ENCODE assay signal across 9 cellular contexts in genomic region chr20:19992996-19993908, GRCh38. TPM values are rescaled to one million over a fixed set of nuclear protein-coding genes. Genes with fewer than 3 reads are reported as not detected.
A peak's percentile ranks its signal among the peaks of the same experiment; 100 is the strongest.
DNase-seq lines count a peak whose midpoint lies in the region; ATAC-seq and TF ChIP-seq lines count a peak whose summit lies in the region.
"Had no signal": no experiment of that assay in that cellular context is flagged by ENCODE, and none has a peak within 500 bp of the region (broad histone marks: within the 10 kb centered on the region; RNA-seq: fewer than 3 reads in every experiment).

No MANE protein-coding gene starts in this region.

- H3K36me3 ChIP-seq in heart left ventricle (peaks cover 0 to 80% (median 62%) of the 10 kb centered on the region in 9 donors), sigmoid colon (peaks cover 1 to 30% (median 10%) of the 10 kb centered on the region in 4 donors)
- H3K36me3 ChIP-seq: neutrophil had no signal

- WGBS in heart left ventricle, 4 donors, result 26 to 36% (median 29%) methylated on average over 14 of the region's 14 CpGs
- WGBS in sigmoid colon, 2 donors, result 74 to 83% methylated on average over 14 of the region's 14 CpGs

- intact Hi-C loops in heart left ventricle (cut with DNase I), result loop anchor here in 7 of 10 donors (2.0 to 10.0 kb wide), 9 partner anchors 16 to 301 kb away; no protein-coding TSS in a partner anchor
- intact Hi-C loops in sigmoid colon (cut with DNase I), result loop anchor here (5.0 kb wide), 1 partner anchor 106 kb away; no protein-coding TSS in a partner anchor
- intact Hi-C loops in natural killer cell (cut with micrococcal nuclease), result no loop called here

- TF ChIP-seq POLR2A in heart left ventricle (IDR thresholded peaks at IDR 0.05) (no peak), sigmoid colon (IDR thresholded peaks at IDR 0.05) (no peak)

- no peaks in the 10 kb centered on the region for H3K4me1 Mint-ChIP-seq in natural killer cell

- TF ChIP-seq EP300 in sigmoid colon (IDR thresholded peaks at IDR 0.05), result no peak

- H3K9me3 ChIP-seq in heart left ventricle (no peaks in the 10 kb centered on the region), sigmoid colon (no peaks in the 10 kb centered on the region)
- H3K9me3 ChIP-seq: neutrophil had no signal

- peaks cover 8 to 14% of the 10 kb centered on the region in 2 donors for H3K27me3 Mint-ChIP-seq in natural killer cell (ENCODE audit: low read depth in 2 of 2)

- TF ChIP-seq CTCF in WI38 (IDR thresholded peaks at IDR 0.05; ENCODE audit: low read depth, low read length) (no peak), heart left ventricle (IDR thresholded peaks at IDR 0.05) (no peak), sigmoid colon (IDR thresholded peaks at IDR 0.05) (no peak), natural killer cell (IDR thresholded peaks at IDR 0.05) (no peak)

- H3K27me3 ChIP-seq in heart left ventricle (no peaks in the 10 kb centered on the region), sigmoid colon (no peaks in the 10 kb centered on the region)
- H3K27me3 ChIP-seq: neutrophil had no signal

- H3K27ac ChIP-seq in heart left ventricle, result peak overlapping the region; percentile 20 to 84 (median 72)
- peak overlapping the region; percentile 76 to 87 (median 84) for H3K27ac ChIP-seq in sigmoid colon
- H3K27ac ChIP-seq: neutrophil had no signal

- peak; percentile 73 for DNase-seq in GM03348 (ENCODE audit: low spot score)
- DNase-seq in heart left ventricle, result peak in 1 of 5 donors; percentile 59
- no peak for DNase-seq in sigmoid colon
- no peak for DNase-seq in cerebellum (ENCODE audit: low spot score)
- DNase-seq in NCI-H2171 treated with DMSO at 0.1 percent for 48 hours (lab: John Stamatoyannopoulos, UW), result no peak
- no peak for DNase-seq in natural killer cell

- peaks cover 27 to 96% (median 84%) of the 10 kb centered on the region in 12 donors for H3K4me1 ChIP-seq in heart left ventricle
- peaks cover 0 to 65% (median 47%) of the 10 kb centered on the region in 4 donors for H3K4me1 ChIP-seq in sigmoid colon

- H3K36me3 Mint-ChIP-seq in natural killer cell, result no peaks in the 10 kb centered on the region

- peak; percentile 26 to 74 (median 66) for ATAC-seq in heart left ventricle
- no peak for ATAC-seq in HG02852 (IDR thresholded peaks at IDR 0.05; ENCODE audit: unreplicated experiment)
- ATAC-seq in natural killer cell, result no peak

- no peak overlapping the region for H3K4me3 Mint-ChIP-seq in natural killer cell

- H3K4me3 ChIP-seq in WI38 (ENCODE audit: low read depth, low read length) (peak overlapping the region; percentile 39), heart left ventricle (peak overlapping the region in 1 of 12 donors; percentile 8), sigmoid colon (peak overlapping the region in 2 of 4 donors; percentile 2 to 19)

- H3K9me3 Mint-ChIP-seq in natural killer cell, result no peaks in the 10 kb centered on the region

- no peak overlapping the region for H3K27ac Mint-ChIP-seq in natural killer cell

RNA-seq across cellular contexts. Expression of gene NAA20, which starts 23.9 kb away (rescaled TPM):
- total RNA-seq in heart left ventricle, result 10 to 100 TPM; 36.0 to 79.8 (median 59.1) TPM
- polyA plus RNA-seq in heart left ventricle, result 100 to 1,000 TPM; 108 to 130 TPM
- 10 to 100 TPM; 26.3 to 44.9 (median 36.2) TPM for total RNA-seq in sigmoid colon
- 10 to 100 TPM; 58.9 to 74.2 (median 60.5) TPM for polyA plus RNA-seq in sigmoid colon
- total RNA-seq in cerebellum, result 30.8 TPM
- total RNA-seq in natural killer cell, result 10 to 100 TPM; 20.8 to 25.1 (median 23.8) TPM

RNA-seq across cellular contexts. Expression of gene CRNKL1, which starts 59.0 kb away (rescaled TPM):
- total RNA-seq in heart left ventricle, result 10 to 100 TPM; 13.4 to 21.5 (median 17.5) TPM
- polyA plus RNA-seq in heart left ventricle, result 10 to 100 TPM; 11.4 to 12.7 TPM
- total RNA-seq in sigmoid colon, result 10 to 100 TPM; 19.9 to 29.1 (median 25.7) TPM
- 10 to 100 TPM in 2 of 3 donors, 1 to 10 TPM in 1; 9.0 to 15.6 (median 13.4) TPM for polyA plus RNA-seq in sigmoid colon
- total RNA-seq in cerebellum, result 37.6 TPM
- total RNA-seq in natural killer cell, result 10 to 100 TPM; 30.8 to 34.5 (median 31.6) TPM

RNA-seq across cellular contexts. Expression of gene CFAP61, which starts 59.1 kb away (rescaled TPM):
- total RNA-seq in heart left ventricle, result 100 to 1,000 TPM in 1 of 9 donors, 10 to 100 TPM in 8; 17.5 to 102 (median 45.8) TPM
- 10 to 100 TPM; 12.1 to 17.4 TPM for polyA plus RNA-seq in heart left ventricle
- total RNA-seq in sigmoid colon, result 1 to 10 TPM in 1 of 4 donors, under 1 TPM in 1, not detected in 2; 0.27 to 2.0 TPM
- polyA plus RNA-seq in sigmoid colon, result under 1 TPM in 2 of 3 donors, not detected in 1; 0.15 to 0.60 TPM
- 5.0 TPM for total RNA-seq in cerebellum
- 1 to 10 TPM; 1.0 to 2.1 (median 1.3) TPM for total RNA-seq in natural killer cell

Comparison
In these comparisons a context has a peak if more than half of its experiments do, and no peak if none do; other contexts are left out.
1. ATAC-seq: peak in heart left ventricle (4 of 4); none in HG02852 (single experiment) and natural killer cell (0 of 3).